8 cellular contexts compared by ENCODE assay signal in the genomic region with DNA sequence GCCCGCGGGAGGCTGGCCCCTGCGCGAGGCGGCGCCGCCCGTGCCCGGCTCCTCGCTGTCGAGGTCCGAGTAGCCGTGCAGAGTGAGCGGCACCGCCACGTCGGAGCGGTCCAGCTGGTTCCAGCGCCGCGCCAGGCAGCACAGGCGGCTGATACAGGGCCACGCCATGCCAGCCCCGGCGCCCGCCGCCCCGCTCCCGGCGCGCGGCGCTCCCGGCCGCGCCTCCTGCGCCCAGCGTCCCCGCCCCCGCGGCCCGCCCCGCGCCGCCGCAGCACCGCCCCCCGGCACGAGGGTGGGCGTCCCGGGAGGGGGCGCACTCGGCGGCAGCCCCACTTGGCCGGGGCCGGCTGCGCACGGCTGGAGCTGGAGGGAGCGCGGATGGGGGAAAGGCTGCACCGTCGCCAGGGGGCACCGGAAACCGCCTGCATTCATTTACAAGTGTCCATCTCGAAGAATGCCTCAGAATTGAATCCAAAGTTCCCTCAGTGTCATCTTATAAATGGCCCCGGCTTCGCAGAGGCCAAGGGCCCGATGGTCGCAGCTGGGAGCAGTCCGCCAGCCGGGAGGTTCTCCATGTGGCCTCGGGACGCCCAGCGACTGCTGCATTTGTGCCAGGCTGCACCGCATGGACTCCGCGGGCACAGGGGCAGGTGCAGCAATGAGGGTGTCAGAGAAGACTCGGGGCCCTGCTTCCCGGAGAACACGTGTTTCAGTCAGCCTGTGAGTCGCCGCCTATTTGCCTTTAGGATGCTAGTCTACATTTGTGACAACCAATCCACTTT. TPM values are rescaled to one million over a fixed set of nuclear protein-coding genes. Genes with fewer than 3 reads are reported as not detected.
DNase-seq lines count a peak whose midpoint lies in the region; ATAC-seq, FAIRE-seq and TF ChIP-seq lines count a peak whose summit lies in the region.

Gene MAP6D1 (minus strand): TSS at position 198 of the 782 bp plus-strand sequence. CDS start 30 bp downstream, at position 168.

- no peak within 1 kb of the TSS for H4K8ac ChIP-seq in neuronal stem cell (ENCODE audit: low read depth, low read length)

- H3K4ac ChIP-seq in neuronal stem cell (ENCODE audit: low read length), result no peak within 1 kb of the TSS

- H3K9me3 ChIP-seq in A549 (no peaks in the 10 kb centered on the region), neuronal stem cell (replicated peaks in 1 of 2; ENCODE audit: control insufficient read depth in 2 of 2, insufficient read depth in 1 of 2, low read depth in 1 of 2, low read length in 2 of 2) (no peaks in the 10 kb centered on the region)

- H2BK12ac ChIP-seq in neuronal stem cell (ENCODE audit: low read length), result peak within 1 kb of the TSS; percentile 22

- H3K14ac ChIP-seq in neuronal stem cell (ENCODE audit: low read length), result no peak within 1 kb of the TSS

- H2BK15ac ChIP-seq in neuronal stem cell (ENCODE audit: low read length), result peak within 1 kb of the TSS; percentile 81

- TF ChIP-seq CTCF in A549 (IDR thresholded peaks at IDR 0.05) (peak; percentile 43), GM12875 (IDR thresholded peaks at IDR 0.05; ENCODE audit: borderline replicate concordance, insufficient read depth, low read depth, low read length) (0 out of 2 replicates have a peak, but pooled peaks have one; percentile 22)

- POLR2A ChIA-PET in A549 (lab: Yijun Ruan, JAX), result no interaction called here

- H3K27ac Mint-ChIP-seq in activated naive CD8-positive, alpha-beta T cell, result peak within 1 kb of the TSS; percentile 85

- H2BK5ac ChIP-seq in neuronal stem cell (ENCODE audit: low read length), result peak within 1 kb of the TSS; percentile 24

- peak within 1 kb of the TSS; percentile 89 for H3K4me3 Mint-ChIP-seq in activated naive CD8-positive, alpha-beta T cell

- TF ChIP-seq POLR2A in A549 (IDR thresholded peaks at IDR 0.05; ENCODE audit: low read length), result peak; percentile 42

- CTCF ChIA-PET in A549 (lab: Yijun Ruan, JAX), result interaction anchor here (0.6 to 2.2 kb wide), 9 partner anchors 11 to 267 kb away, joined by 3 to 9 read pairs (median 3); partner anchors contain the start of gene PARL

- no peak for TF ChIP-seq EP300 in A549 (IDR thresholded peaks at IDR 0.05)

- H3K36me3 ChIP-seq in neuronal stem cell (replicated peaks in 1 of 2; ENCODE audit: control insufficient read depth in 2 of 2, insufficient read depth in 2 of 2, low read length in 2 of 2), result peaks cover 2 to 29% of the 10 kb centered on the region in 2 donors
- peaks cover 7% of the 10 kb centered on the region for H3K36me3 ChIP-seq in urinary bladder (ENCODE audit: insufficient read depth)

- peak within 1 kb of the TSS; percentile 93 for H2AFZ ChIP-seq in neuronal stem cell (ENCODE audit: low read length)

- peak within 1 kb of the TSS; percentile 88 for H3K18ac ChIP-seq in neuronal stem cell (ENCODE audit: low read length)

- H3K9me3 Mint-ChIP-seq in activated naive CD8-positive, alpha-beta T cell (ENCODE audit: low read depth), result no peaks in the 10 kb centered on the region

- no peaks in the 10 kb centered on the region for H3K79me1 ChIP-seq in neuronal stem cell (ENCODE audit: low read depth, low read length)

- WGBS in A549 (ENCODE audit: missing lambda C conversion rate), result 38% methylated on average over 13 of the region's 82 CpGs
- WGBS in neuronal stem cell (ENCODE audit: extremely low coverage in 2 of 2, insufficient read length in 2 of 2, insufficient replicate concordance in 1 of 2), 2 donors, result no CpG with 5 or more reads among the region's 82 CpGs
- WGBS in urinary bladder, result 2% methylated on average over 82 of the region's 82 CpGs

- peak in 1 of 2 experiments; percentile 27; a peak in 1 of 5 replicates for TF ChIP-seq RAD21 in A549 (conservative IDR thresholded peaks at IDR 0.05 in 1 of 2, IDR thresholded peaks at IDR 0.05 in 1 of 2)

- H3K36me3 Mint-ChIP-seq in activated naive CD8-positive, alpha-beta T cell, result no peaks in the 10 kb centered on the region

- H3K4me2 ChIP-seq in A549, result peak within 1 kb of the TSS; percentile 87
- peak within 1 kb of the TSS; percentile 98 for H3K4me2 ChIP-seq in neuronal stem cell (ENCODE audit: insufficient read depth, low read length, poor library complexity, severe bottlenecking)

- peak; percentile 74 to 79 for ATAC-seq in A549
- ATAC-seq in HG03565 (IDR thresholded peaks at IDR 0.05; ENCODE audit: unreplicated experiment), result peak; percentile 41

- no peaks in the 10 kb centered on the region for H3K27me3 Mint-ChIP-seq in activated naive CD8-positive, alpha-beta T cell

- H2AK5ac ChIP-seq in neuronal stem cell (ENCODE audit: low read depth, low read length), result no peak within 1 kb of the TSS

- H4K91ac ChIP-seq in neuronal stem cell (ENCODE audit: low read depth, low read length, poor library complexity), result no peak within 1 kb of the TSS

- no peak for FAIRE-seq in A549 (lab: Jason Lieb, UNC)

- H3K4me1 Mint-ChIP-seq in activated naive CD8-positive, alpha-beta T cell (ENCODE audit: low read depth), result peaks cover 16% of the 10 kb centered on the region

- H3K4me3 ChIP-seq in A549 (peak within 1 kb of the TSS; percentile 70), GM12875 (ENCODE audit: low read depth, low read length) (peak within 1 kb of the TSS; percentile 54), neuronal stem cell (ENCODE audit: low read length in 2 of 2) (peak within 1 kb of the TSS; percentile 64 to 93), urinary bladder (ENCODE audit: low read depth, low read length) (peak within 1 kb of the TSS; percentile 55)

- peak within 1 kb of the TSS; percentile 95 for H3K9ac ChIP-seq in neuronal stem cell (ENCODE audit: low read depth, low read length, poor library complexity)

- H3K27me3 ChIP-seq in neuronal stem cell (ENCODE audit: control insufficient read depth in 3 of 3, insufficient read depth in 3 of 3, low read depth in 1 of 3, low read length in 3 of 3), result peaks cover 0 to 3% (median 0%) of the 10 kb centered on the region in 3 experiments

- H3K4me1 ChIP-seq in A549, result peaks cover 8% of the 10 kb centered on the region; the same call in 2 of the 3 replicates
- peaks cover 4 to 6% of the 10 kb centered on the region in 2 donors for H3K4me1 ChIP-seq in neuronal stem cell (ENCODE audit: control insufficient read depth in 2 of 2, insufficient read depth in 1 of 2, low read depth in 1 of 2, low read length in 2 of 2)
- H3K4me1 ChIP-seq in urinary bladder (ENCODE audit: insufficient read depth), result no peaks in the 10 kb centered on the region

- H3K23ac ChIP-seq in neuronal stem cell (ENCODE audit: low read depth, low read length, poor library complexity), result peak within 1 kb of the TSS; percentile 98

- peak; percentile 45 to 52 for DNase-seq in A549 (ENCODE audit: low read depth in 1 of 2, low spot score in 1 of 2)
- DNase-seq in RKO (ENCODE audit: low spot score), result peak; percentile 81
- DNase-seq in globus pallidus (ENCODE audit: low spot score), result peak; percentile 87
- DNase-seq in neuronal stem cell (ENCODE audit: low spot score), result peak; percentile 68

- H2BK120ac ChIP-seq in neuronal stem cell (ENCODE audit: low read depth, low read length), result no peak within 1 kb of the TSS

- H3K27ac ChIP-seq in A549 (peak within 1 kb of the TSS; percentile 71 to 91; a peak in 5 of 6 replicates), neuronal stem cell (replicated peaks; ENCODE audit: low read length) (no peak within 1 kb of the TSS), urinary bladder (ENCODE audit: low read depth) (no peak within 1 kb of the TSS)

TF ChIP-seq in A549, 52 proteins besides CTCF, POLR2A, EP300 and RAD21:
- TF ChIP-seq ZC3H11A (IDR thresholded peaks at IDR 0.05), result no peak
- TF ChIP-seq, protein P1, sequence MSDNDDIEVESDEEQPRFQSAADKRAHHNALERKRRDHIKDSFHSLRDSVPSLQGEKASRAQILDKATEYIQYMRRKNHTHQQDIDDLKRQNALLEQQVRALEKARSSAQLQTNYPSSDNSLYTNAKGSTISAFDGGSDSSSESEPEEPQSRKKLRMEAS (IDR thresholded peaks at IDR 0.05), result peak; percentile 52
- no peak for TF ChIP-seq NR3C1 (IDR thresholded peaks at IDR 0.05)

RNA-seq across cellular contexts. Expression of gene MAP6D1, which starts in this region (rescaled TPM):
- polyA plus RNA-seq in A549 (2011; rRNA removed) (0.45 and 1.2 TPM in 2 replicates), A549 (2017; fragmentation: RNase III; extraction: RNeasy Plus Mini Kit Qiagen cat#74134 plus additional on column Dnase treatment) (0.68 to 1.1 TPM (median 1.0 TPM) in 3 replicates), urinary bladder (1.2 TPM)
- polyA plus RNA-seq in A549 (2012; cell fraction: cytosol; rRNA removed), result 2.1 and 2.9 TPM in 2 replicates
- 1.5 TPM in 2 replicates for polyA plus RNA-seq in A549 (2012; cell fraction: nucleus; rRNA removed)
- 0.17 and 0.24 TPM in 2 replicates for polyA minus RNA-seq in A549 (2011; rRNA and poly(A)+ RNA removed)
- 5.5 TPM for polyA plus RNA-seq in neuronal stem cell (2013, experiment 1 of 2)
- polyA plus RNA-seq in neuronal stem cell (2013, experiment 2 of 2), result 4.8 TPM
- 2.0 TPM for total RNA-seq in urinary bladder

Comparison
In these comparisons a context has a peak if more than half of its experiments do, and no peak if none do; other contexts are left out.
1. H3K27ac ChIP-seq: peak in A549 (2 of 2); none in neuronal stem cell (single experiment) and urinary bladder (single experiment).
2. Peak in every context shown above with its lines, with median percentiles within 50 percentile points of each other: DNase-seq and H3K4me3 ChIP-seq.